Comparison of ENCODE assay signal across 9 cellular contexts in genomic region chr19:32318884-32319520, GRCh38. TPM values are rescaled to one million over a fixed set of nuclear protein-coding genes. Genes with fewer than 3 reads are reported as not detected.
DNase-seq lines count a peak whose midpoint lies in the region; ATAC-seq and TF ChIP-seq lines count a peak whose summit lies in the region.
"Had no signal": no experiment of that assay in that cellular context is flagged by ENCODE, and none has a peak within 500 bp of the region (broad histone marks: within the 10 kb centered on the region; RNA-seq: fewer than 3 reads in every experiment).

No MANE protein-coding gene starts in this region.

- 31 to 34% methylated on average over 5 of the region's 5 CpGs for WGBS in ectodermal cell, 2 experiments

- H3K27me3 ChIP-seq in ectodermal cell (ENCODE audit: control insufficient read depth, insufficient read depth, low read length, poor library complexity, severe bottlenecking), result no peaks in the 10 kb centered on the region
- H3K27me3 ChIP-seq: BLaER1 had no signal

- no peak overlapping the region for H3K4me3 ChIP-seq in ectodermal cell (ENCODE audit: insufficient read depth, low read depth, low read length)
- H3K4me3 ChIP-seq: BLaER1 had no signal

- H3K36me3 ChIP-seq in ectodermal cell (ENCODE audit: control insufficient read depth, insufficient read depth, low read length), result no peaks in the 10 kb centered on the region
- H3K36me3 ChIP-seq: BLaER1 had no signal

- H3K4me1 Mint-ChIP-seq in osteocyte (ENCODE audit: unreplicated experiment), result no peaks in the 10 kb centered on the region

- DNase-seq in NCI-H2107 treated with DMSO at 0.1 percent for 48 hours (lab: John Stamatoyannopoulos, UW; ENCODE audit: unreplicated experiment) (peak; percentile 8), NCI-H2107 (lab: John Stamatoyannopoulos, UW) (no peak), LHCN-M2 (ENCODE audit: low read depth) (peak; percentile 21), osteocyte (ENCODE audit: extremely low spot score, unreplicated experiment) (peak; percentile 75)
- no peak for DNase-seq in stimulated activated CD4-positive, alpha-beta T cell treated with anti-CD3 and anti-CD28 coated beads, Interleukin-1b, Interleukin-23, amount 100 ng/mL, for 48 hours

- H3K4me1 ChIP-seq in ectodermal cell (ENCODE audit: control insufficient read depth, insufficient read depth, low read length), result peaks cover 2% of the 10 kb centered on the region
- H3K4me1 ChIP-seq: BLaER1 had no signal

- no peaks in the 10 kb centered on the region for H3K9me3 ChIP-seq in ectodermal cell (ENCODE audit: control insufficient read depth, low read length)
- H3K9me3 ChIP-seq: BLaER1 had no signal

- no peak overlapping the region for H3K4me3 Mint-ChIP-seq in osteocyte (ENCODE audit: unreplicated experiment)

- no peaks in the 10 kb centered on the region for H3K27me3 Mint-ChIP-seq in osteocyte (ENCODE audit: unreplicated experiment)

- TF ChIP-seq CTCF in osteocyte (IDR thresholded peaks at IDR 0.05), result no peak

- no peak overlapping the region for H3K27ac Mint-ChIP-seq in osteocyte (ENCODE audit: unreplicated experiment)

- H3K9me3 Mint-ChIP-seq in osteocyte (ENCODE audit: unreplicated experiment), result no peaks in the 10 kb centered on the region

- H3K27ac ChIP-seq in ectodermal cell (ENCODE audit: insufficient read depth, low read depth, low read length, poor library complexity, severe bottlenecking), result peak overlapping the region; percentile 84
- H3K27ac ChIP-seq: BLaER1 had no signal

- no peaks in the 10 kb centered on the region for H3K36me3 Mint-ChIP-seq in osteocyte (ENCODE audit: unreplicated experiment)

- ATAC-seq in HG03097 (IDR thresholded peaks at IDR 0.05; ENCODE audit: low FRiP score, unreplicated experiment) (no peak), HG03432 (IDR thresholded peaks at IDR 0.05; ENCODE audit: unreplicated experiment) (no peak)

RNA-seq across cellular contexts. Expression of gene ZNF507, which starts 26.4 kb away (rescaled TPM):
- total RNA-seq in LHCN-M2 (2014; rRNA removed), result 6.4 and 8.7 TPM in 2 replicates
- polyA plus RNA-seq in LHCN-M2 (2012), result 2.8 TPM
- 32.8 TPM for polyA plus RNA-seq in ectodermal cell (2013, experiment 1 of 4)
- 33.3 TPM for polyA plus RNA-seq in ectodermal cell (2013, experiment 2 of 4)
- polyA plus RNA-seq in ectodermal cell (2013, experiment 3 of 4), result 22.5 TPM
- 27.6 TPM for polyA plus RNA-seq in ectodermal cell (2013, experiment 4 of 4)
- 22.4 and 23.8 TPM in 2 replicates for total RNA-seq in osteocyte

Comparison
In these comparisons a context has a peak if more than half of its experiments do, and no peak if none do; other contexts are left out.
1. DNase-seq: peak in NCI-H2107 treated with DMSO at 0.1 percent for 48 hours (single experiment), LHCN-M2 (single experiment) and osteocyte (single experiment); none in NCI-H2107 (single experiment) and stimulated activated CD4-positive, alpha-beta T cell treated with anti-CD3 and anti-CD28 coated beads, Interleukin-1b, Interleukin-23, amount 100 ng/mL, for 48 hours (single experiment).